Comparison of ENCODE assay signal across 25 cellular contexts in genomic region chr20:41089555-41089954, GRCh38. TPM values are rescaled to one million over a fixed set of nuclear protein-coding genes. Genes with fewer than 3 reads are reported as not detected.
A peak's percentile ranks its signal among the peaks of the same experiment; 100 is the strongest.
DNase-seq lines count a peak whose midpoint lies in the region; ATAC-seq, FAIRE-seq and TF ChIP-seq lines count a peak whose summit lies in the region.
"Had no signal": no experiment of that assay in that cellular context is flagged by ENCODE, and none has a peak within 500 bp of the region (broad histone marks: within the 10 kb centered on the region; RNA-seq: fewer than 3 reads in every experiment).

No MANE protein-coding gene starts in this region.

- H3K36me3 ChIP-seq in BE2C = peaks cover 54% of the 10 kb centered on the region
- H3K36me3 ChIP-seq in HEK293 (ENCODE audit: control insufficient read depth in 2 of 2, insufficient read depth in 1 of 2, low read length in 2 of 2) = peaks cover 10 to 39% of the 10 kb centered on the region in 2 experiments
- peaks cover 100% of the 10 kb centered on the region for H3K36me3 ChIP-seq in RWPE2 (ENCODE audit: low read depth)

- CTCF ChIA-PET in HEK293 (lab: Yijun Ruan, JAX) = interaction anchor here (0.6 to 2.0 kb wide), 2 partner anchors 15 to 99 kb away, joined by 3 to 9 read pairs; no protein-coding TSS in a partner anchor

- no peaks in the 10 kb centered on the region for H3K27me3 Mint-ChIP-seq in activated T-helper 2 cell treated with anti-CD3 and anti-CD28 coated beads, Interferon-gamma antibody, Interleukin-2, Interleukin-4, amounts not matched to agents 10 μg/mL and 5 μg/mL and 100 μg/mL, durations not matched to agents 14 hours and 24 hours and 36 hours (ENCODE audit: low read depth)
- H3K27me3 Mint-ChIP-seq: activated CD8-positive, alpha-beta T cell treated with anti-CD3 and anti-CD28 coated beads for 36 hours; CD4-positive, CD25-positive, alpha-beta regulatory T cell; effector memory CD8-positive, alpha-beta T cell had no signal

- H3K27me3 ChIP-seq in BE2C (no peaks in the 10 kb centered on the region), RWPE2 (ENCODE audit: insufficient read depth, poor library complexity, severe bottlenecking) (no peaks in the 10 kb centered on the region), foreskin keratinocyte (no peaks in the 10 kb centered on the region)
- H3K27me3 ChIP-seq: right atrium auricular region, suprapubic skin had no signal

- H3K9me3 ChIP-seq in BE2C = no peaks in the 10 kb centered on the region
- H3K9me3 ChIP-seq in HEK293 (ENCODE audit: control insufficient read depth, insufficient read depth, low read depth, low read length) = no peaks in the 10 kb centered on the region
- H3K9me3 ChIP-seq in RWPE2 (ENCODE audit: severe bottlenecking) = no peaks in the 10 kb centered on the region
- H3K9me3 ChIP-seq: right atrium auricular region, suprapubic skin had no signal

- H3K4me3 ChIP-seq in BE2C (ENCODE audit: low read depth, low read length) (no peak overlapping the region), HEK293 (ENCODE audit: low read depth, low read length) (no peak overlapping the region), RWPE2 (ENCODE audit: severe bottlenecking) (no peak overlapping the region)
- H3K4me3 ChIP-seq: right atrium auricular region, suprapubic skin had no signal

- H3K27ac Mint-ChIP-seq in activated T-helper 2 cell treated with anti-CD3 and anti-CD28 coated beads, Interferon-gamma antibody, Interleukin-2, Interleukin-4, amounts not matched to agents 10 μg/mL and 5 μg/mL and 100 μg/mL, durations not matched to agents 14 hours and 24 hours and 36 hours = no peak overlapping the region
- H3K27ac Mint-ChIP-seq: activated CD8-positive, alpha-beta T cell treated with anti-CD3 and anti-CD28 coated beads for 36 hours; T-helper 2 cell treated with Interferon-gamma antibody and Interleukin-4, amounts not matched to agents 5 μg/mL and 100 μg/mL, for 36 hours had no signal

- H3K4me1 ChIP-seq in BE2C = peaks cover 21% of the 10 kb centered on the region
- H3K4me1 ChIP-seq in HEK293 (ENCODE audit: control insufficient read depth, insufficient read depth, low read length) = peaks cover 10% of the 10 kb centered on the region; the same call in 1 of the 2 replicates
- H3K4me1 ChIP-seq in RWPE2 (ENCODE audit: insufficient read depth, poor library complexity, severe bottlenecking) = peaks cover 15% of the 10 kb centered on the region
- peaks cover 3% of the 10 kb centered on the region for H3K4me1 ChIP-seq in foreskin keratinocyte
- H3K4me1 ChIP-seq: right atrium auricular region had no signal

- POLR2A ChIA-PET in HEK293 (lab: Yijun Ruan, JAX) = no interaction called here

- no peaks in the 10 kb centered on the region for H3K9me3 Mint-ChIP-seq in activated T-helper 2 cell treated with anti-CD3 and anti-CD28 coated beads, Interferon-gamma antibody, Interleukin-2, Interleukin-4, amounts not matched to agents 10 μg/mL and 5 μg/mL and 100 μg/mL, durations not matched to agents 14 hours and 24 hours and 36 hours
- H3K9me3 Mint-ChIP-seq: activated CD8-positive, alpha-beta T cell treated with anti-CD3 and anti-CD28 coated beads for 36 hours; effector memory CD8-positive, alpha-beta T cell; T-helper 2 cell treated with Interferon-gamma antibody and Interleukin-4, amounts not matched to agents 5 μg/mL and 100 μg/mL, for 36 hours had no signal

- no peak overlapping the region for H3K4me3 Mint-ChIP-seq in activated T-helper 2 cell treated with anti-CD3 and anti-CD28 coated beads, Interferon-gamma antibody, Interleukin-2, Interleukin-4, amounts not matched to agents 10 μg/mL and 5 μg/mL and 100 μg/mL, durations not matched to agents 14 hours and 24 hours and 36 hours (ENCODE audit: low read depth)
- H3K4me3 Mint-ChIP-seq: activated CD8-positive, alpha-beta T cell treated with anti-CD3 and anti-CD28 coated beads for 36 hours; CD4-positive, CD25-positive, alpha-beta regulatory T cell; effector memory CD8-positive, alpha-beta T cell; T-helper 2 cell treated with Interferon-gamma antibody and Interleukin-4, amounts not matched to agents 5 μg/mL and 100 μg/mL, for 36 hours had no signal

- no peak for FAIRE-seq in GM19239 (lab: Jason Lieb, UNC)
- FAIRE-seq: H1 had no signal

- TF ChIP-seq CTCF in BE2C (IDR thresholded peaks at IDR 0.05; ENCODE audit: low read depth, low read length) (peak; percentile 10; the same call in 1 of the 2 replicates), HEK293 (tag by site-specific recombination; IDR thresholded peaks at IDR 0.05) (no peak), RWPE2 (IDR thresholded peaks at IDR 0.05; ENCODE audit: poor library complexity, severe bottlenecking) (peak; percentile 41), foreskin keratinocyte (conservative IDR thresholded peaks at IDR 0.05) (peak; percentile 32)

- DNase-seq in BE2C = no peak
- DNase-seq in RWPE2 (ENCODE audit: low spot score) = no peak
- DNase-seq in foreskin keratinocyte = no peak
- DNase-seq in GM19239 (ENCODE audit: insufficient read length, low spot score) = no peak
- no peak for DNase-seq in activated T-helper 2 cell treated with anti-CD3 and anti-CD28 coated beads, Interferon-gamma antibody, Interleukin-2, Interleukin-4, amounts not matched to agents 10 μg/mL and 5 μg/mL and 100 μg/mL, durations not matched to agents 14 hours and 24 hours and 36 hours (ENCODE audit: low spot score)
- DNase-seq: activated CD8-positive, alpha-beta T cell treated with anti-CD3 and anti-CD28 coated beads for 36 hours; activated naive CD4-positive, alpha-beta T cell treated with Interleukin-2 at 50 U/mL for 16 hours; aorta; CD4-positive, CD25-positive, alpha-beta regulatory T cell; DMS153; effector memory CD8-positive, alpha-beta T cell; mammary epithelial cell; NCI-H1436; NCI-H2171; NCI-H526; nucleus accumbens; SHP77 treated with DMSO at 0.1 percent for 48 hours; stimulated activated CD4-positive, alpha-beta T cell treated with anti-CD3 and anti-CD28 coated beads, Interleukin-15, amount 100 ng/mL, for 24 hours had no signal

- peaks cover 21% of the 10 kb centered on the region for H3K4me1 Mint-ChIP-seq in activated T-helper 2 cell treated with anti-CD3 and anti-CD28 coated beads, Interferon-gamma antibody, Interleukin-2, Interleukin-4, amounts not matched to agents 10 μg/mL and 5 μg/mL and 100 μg/mL, durations not matched to agents 14 hours and 24 hours and 36 hours (ENCODE audit: low read depth)

- peaks cover 78% of the 10 kb centered on the region for H3K36me3 Mint-ChIP-seq in activated T-helper 2 cell treated with anti-CD3 and anti-CD28 coated beads, Interferon-gamma antibody, Interleukin-2, Interleukin-4, amounts not matched to agents 10 μg/mL and 5 μg/mL and 100 μg/mL, durations not matched to agents 14 hours and 24 hours and 36 hours (ENCODE audit: low read depth)

- no peak overlapping the region for H3K27ac ChIP-seq in HEK293 (ENCODE audit: extremely low read depth, low read depth, low read length)
- no peak overlapping the region for H3K27ac ChIP-seq in RWPE2 (ENCODE audit: poor library complexity, severe bottlenecking)
- no peak overlapping the region for H3K27ac ChIP-seq in foreskin keratinocyte
- H3K27ac ChIP-seq: right atrium auricular region, suprapubic skin had no signal

- ATAC-seq in RWPE2 (ENCODE audit: low read depth) = no peak
- no peak for ATAC-seq in foreskin keratinocyte
- no peak for ATAC-seq in HG02623 (IDR thresholded peaks at IDR 0.05; ENCODE audit: unreplicated experiment)
- no peak for ATAC-seq in GM18519 (IDR thresholded peaks at IDR 0.05; ENCODE audit: low FRiP score, unreplicated experiment)
- ATAC-seq: activated CD8-positive, alpha-beta T cell treated with anti-CD3 and anti-CD28 coated beads for 36 hours; effector memory CD8-positive, alpha-beta T cell had no signal

- intact Hi-C loops in activated T-helper 2 cell treated with anti-CD3 and anti-CD28 coated beads, Interferon-gamma antibody, Interleukin-2, Interleukin-4, amounts not matched to agents 10 μg/mL and 5 μg/mL and 100 μg/mL, durations not matched to agents 14 hours and 24 hours and 36 hours (cut with micrococcal nuclease) = no loop called here

TF ChIP-seq in HEK293, 187 proteins besides CTCF, POLR2A, EP300 and RAD21:
- TF ChIP-seq ZNF184 (tag by site-specific recombination; IDR thresholded peaks at IDR 0.05) (peak; percentile 78), ZNF23 (tag by site-specific recombination; IDR thresholded peaks at IDR 0.05; ENCODE audit: borderline replicate concordance) (no peak)

RNA-seq across cellular contexts. Expression of gene PLCG1, which starts 47.8 kb away (rescaled TPM):
- 123 TPM for polyA plus RNA-seq in BE2C (2012; ENCODE audit: insufficient read depth, insufficient read length, low read depth)
- 53.5 and 58.9 TPM in 2 replicates for total RNA-seq in foreskin keratinocyte
- polyA plus RNA-seq in foreskin keratinocyte = 25.1 and 29.0 TPM in 2 replicates
- 174 and 187 TPM in 2 replicates for total RNA-seq in activated T-helper 2 cell treated with anti-CD3 and anti-CD28 coated beads, Interferon-gamma antibody, Interleukin-2, Interleukin-4, amounts not matched to agents 10 μg/mL and 5 μg/mL and 100 μg/mL, durations not matched to agents 14 hours and 24 hours and 36 hours
